Comparison of ENCODE assay signal across 11 cellular contexts in the genomic region with DNA sequence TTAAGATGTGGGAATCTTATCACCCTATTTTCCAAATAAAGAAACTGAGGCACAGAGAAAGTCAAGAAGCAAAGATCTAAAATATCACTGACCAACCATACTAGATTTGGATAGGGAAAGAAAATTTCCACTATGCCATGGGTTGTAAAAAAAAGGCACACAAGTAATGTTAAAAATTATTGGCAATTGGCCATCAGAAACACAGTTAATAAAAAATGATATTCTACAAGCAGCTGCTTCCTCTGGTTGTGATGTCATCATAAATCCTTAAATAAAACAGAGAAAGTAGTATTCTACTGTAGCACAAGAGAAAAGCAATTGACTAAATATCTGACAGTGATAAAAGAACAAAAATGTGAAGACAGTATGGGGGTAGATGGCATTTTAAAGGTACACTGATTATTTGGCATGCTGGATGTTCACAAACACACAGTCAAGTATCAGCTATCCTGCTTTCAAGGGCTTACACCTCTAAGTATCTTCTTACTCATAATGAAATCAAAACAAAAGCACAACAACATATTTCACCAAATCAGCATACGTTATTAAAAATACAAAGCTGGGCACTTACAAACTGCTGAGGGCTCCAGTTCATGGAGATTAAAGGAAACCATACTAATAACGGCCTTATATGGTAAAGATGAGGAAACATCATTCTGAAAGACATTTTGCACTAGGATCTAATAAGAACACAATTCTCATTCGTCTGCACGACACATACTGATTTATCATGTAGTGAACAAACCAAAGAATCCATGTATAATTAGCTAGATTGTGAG. TPM values are rescaled to one million over a fixed set of nuclear protein-coding genes. Genes with fewer than 3 reads are reported as not detected.
DNase-seq lines count a peak whose midpoint lies in the region; ATAC-seq and TF ChIP-seq lines count a peak whose summit lies in the region.
"Had no signal": no experiment of that assay in that cellular context is flagged by ENCODE, and none has a peak within 500 bp of the region (broad histone marks: within the 10 kb centered on the region; RNA-seq: fewer than 3 reads in every experiment).

No MANE protein-coding gene starts in this region.

- H3K27me3 Mint-ChIP-seq in activated T-cell treated with anti-CD3 and anti-CD28 coated beads, Interleukin-2, amount 50 U/mL, for 24 hours = no peaks in the 10 kb centered on the region

- H3K4me3 ChIP-seq in HEK293 (ENCODE audit: low read depth, low read length) (no peak overlapping the region), SK-N-MC (peak overlapping the region; percentile 44), skeletal muscle tissue (ENCODE audit: low read length in 3 of 3) (no peak overlapping the region)

- H3K27me3 ChIP-seq in foreskin keratinocyte (no peaks in the 10 kb centered on the region), skeletal muscle tissue (ENCODE audit: control insufficient read depth in 3 of 3, insufficient read depth in 3 of 3, low read length in 3 of 3) (no peaks in the 10 kb centered on the region)

- POLR2A ChIA-PET in HEK293 (lab: Yijun Ruan, JAX) = interaction anchor here (1.5 kb wide), 2 partner anchors 45 to 123 kb away, joined by 3 to 6 read pairs; partner anchors contain the start of gene ISCU

- H3K4me3 Mint-ChIP-seq in activated T-cell treated with anti-CD3 and anti-CD28 coated beads, Interleukin-2, amount 50 U/mL, for 24 hours = no peak overlapping the region

- peaks cover 25% of the 10 kb centered on the region for H3K4me1 ChIP-seq in HEK293 (ENCODE audit: control insufficient read depth, insufficient read depth, low read length)
- peaks cover 15% of the 10 kb centered on the region for H3K4me1 ChIP-seq in foreskin keratinocyte
- peaks cover 40 to 49% (median 41%) of the 10 kb centered on the region in 3 donors for H3K4me1 ChIP-seq in skeletal muscle tissue (ENCODE audit: control insufficient read depth in 3 of 3, insufficient read depth in 3 of 3, low read length in 3 of 3)

- in situ Hi-C loops in KBM-7 (cut with MboI; ENCODE audit: low pct_unique_long_range_greater_than_20kb, low sequenced_read_pairs) = no loop called here

- H3K4me1 Mint-ChIP-seq in activated T-cell treated with anti-CD3 and anti-CD28 coated beads, Interleukin-2, amount 50 U/mL, for 24 hours (ENCODE audit: low read depth) = peaks cover 44% of the 10 kb centered on the region

- CTCF ChIA-PET in HEK293 (lab: Yijun Ruan, JAX) = interaction anchor here (0.6 to 2.9 kb wide), 8 partner anchors 8 to 708 kb away, joined by 3 to 14 read pairs (median 3); no protein-coding TSS in a partner anchor

- no peaks in the 10 kb centered on the region for H3K36me3 Mint-ChIP-seq in activated T-cell treated with anti-CD3 and anti-CD28 coated beads, Interleukin-2, amount 50 U/mL, for 24 hours (ENCODE audit: low read depth)

- TF ChIP-seq CTCF in HEK293 (tag by site-specific recombination; IDR thresholded peaks at IDR 0.05) = no peak
- TF ChIP-seq CTCF in foreskin keratinocyte (conservative IDR thresholded peaks at IDR 0.05) = no peak

- H3K36me3 ChIP-seq in HEK293 (ENCODE audit: control insufficient read depth in 2 of 2, insufficient read depth in 1 of 2, low read length in 2 of 2) (no peaks in the 10 kb centered on the region), SK-N-MC (ENCODE audit: insufficient read depth, low read length) (no peaks in the 10 kb centered on the region), skeletal muscle tissue (ENCODE audit: control insufficient read depth in 3 of 3, insufficient read depth in 3 of 3, low read length in 3 of 3) (no peaks in the 10 kb centered on the region)

- H3K9me3 ChIP-seq in HEK293 (ENCODE audit: control insufficient read depth, insufficient read depth, low read depth, low read length) = no peaks in the 10 kb centered on the region
- H3K9me3 ChIP-seq in SK-N-MC (ENCODE audit: low read depth, low read length) = no peaks in the 10 kb centered on the region
- H3K9me3 ChIP-seq in skeletal muscle tissue (ENCODE audit: control insufficient read depth in 3 of 3, low read length in 3 of 3) = no peaks in the 10 kb centered on the region

- DNase-seq in SK-N-MC (ENCODE audit: low read depth, low spot score) (no peak), foreskin keratinocyte (no peak), hypothalamus (lab: John Stamatoyannopoulos, UW) (no peak), KBM-7 (no peak), ureter (ENCODE audit: low spot score) (no peak)
- DNase-seq in activated T-cell treated with anti-CD3 and anti-CD28 coated beads, Interleukin-2, amount 50 U/mL, for 24 hours = no peak
- DNase-seq: Karpas-422; NCI-H82; stimulated activated CD8-positive, alpha-beta memory T cell treated with anti-CD3 and anti-CD28 coated beads, Interleukin-4, amount 100 ng/mL, for 48 hours had no signal

- no peaks in the 10 kb centered on the region for H3K9me3 Mint-ChIP-seq in activated T-cell treated with anti-CD3 and anti-CD28 coated beads, Interleukin-2, amount 50 U/mL, for 24 hours

- peak overlapping the region; percentile 13 for H3K9ac ChIP-seq in SK-N-MC (ENCODE audit: insufficient read length)
- peak overlapping the region in 2 of 3 donors; percentile 1 to 65 for H3K9ac ChIP-seq in skeletal muscle tissue (ENCODE audit: low read depth in 1 of 3, low read length in 3 of 3)

- H3K27ac ChIP-seq in HEK293 (ENCODE audit: extremely low read depth, low read depth, low read length) = no peak overlapping the region
- peak overlapping the region; percentile 59; the same call in 1 of the 2 replicates for H3K27ac ChIP-seq in SK-N-MC
- H3K27ac ChIP-seq in foreskin keratinocyte = peak overlapping the region; percentile 3
- peak overlapping the region; percentile 81 for H3K27ac ChIP-seq in skeletal muscle tissue (ENCODE audit: low read depth, low read length)

- no peak overlapping the region for H3K27ac Mint-ChIP-seq in activated T-cell treated with anti-CD3 and anti-CD28 coated beads, Interleukin-2, amount 50 U/mL, for 24 hours

- no peak for ATAC-seq in foreskin keratinocyte

TF ChIP-seq in HEK293, 187 proteins besides CTCF, POLR2A, EP300 and RAD21:
- TF ChIP-seq, protein P1, sequence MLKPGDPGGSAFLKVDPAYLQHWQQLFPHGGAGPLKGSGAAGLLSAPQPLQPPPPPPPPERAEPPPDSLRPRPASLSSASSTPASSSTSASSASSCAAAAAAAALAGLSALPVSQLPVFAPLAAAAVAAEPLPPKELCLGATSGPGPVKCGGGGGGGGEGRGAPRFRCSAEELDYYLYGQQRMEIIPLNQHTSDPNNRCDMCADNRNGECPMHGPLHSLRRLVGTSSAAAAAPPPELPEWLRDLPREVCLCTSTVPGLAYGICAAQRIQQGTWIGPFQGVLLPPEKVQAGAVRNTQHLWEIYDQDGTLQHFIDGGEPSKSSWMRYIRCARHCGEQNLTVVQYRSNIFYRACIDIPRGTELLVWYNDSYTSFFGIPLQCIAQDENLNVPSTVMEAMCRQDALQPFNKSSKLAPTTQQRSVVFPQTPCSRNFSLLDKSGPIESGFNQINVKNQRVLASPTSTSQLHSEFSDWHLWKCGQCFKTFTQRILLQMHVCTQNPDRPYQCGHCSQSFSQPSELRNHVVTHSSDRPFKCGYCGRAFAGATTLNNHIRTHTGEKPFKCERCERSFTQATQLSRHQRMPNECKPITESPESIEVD (tag by site-specific recombination; IDR thresholded peaks at IDR 0.05) = peak; percentile 86
- TF ChIP-seq ATF2 (tag by site-specific recombination; IDR thresholded peaks at IDR 0.05; ENCODE audit: low read depth) (peak; percentile 65), ZNF362 (tag by site-specific recombination; IDR thresholded peaks at IDR 0.05) (no peak), ZBTB17 (tag by site-specific recombination; IDR thresholded peaks at IDR 0.05) (peak; percentile 8; the same call in 1 of the 2 replicates), ZNF423 (tag by site-specific recombination; IDR thresholded peaks at IDR 0.05) (no peak), FEZF1 (tag by site-specific recombination; IDR thresholded peaks at IDR 0.05) (peak; percentile 5; the same call in 1 of the 2 replicates), MZF1 (tag by site-specific recombination; IDR thresholded peaks at IDR 0.05; ENCODE audit: borderline replicate concordance) (no peak), RBAK (tag by site-specific recombination; IDR thresholded peaks at IDR 0.05) (no peak)

RNA-seq across cellular contexts. Expression of gene CORO1C, which starts 45.7 kb away (rescaled TPM):
- total RNA-seq in foreskin keratinocyte = 150 and 182 TPM in 2 replicates
- polyA plus RNA-seq in foreskin keratinocyte = 54.3 and 72.1 TPM in 2 replicates
- 154 TPM for total RNA-seq in skeletal muscle tissue
- 167 TPM for total RNA-seq in ureter

RNA-seq across cellular contexts. Expression of gene SELPLG, which starts 52.0 kb away (rescaled TPM):
- total RNA-seq in foreskin keratinocyte (0.25 and 0.34 TPM in 2 replicates), skeletal muscle tissue (3.7 TPM), ureter (4.3 TPM)
- 0.47 and 0.52 TPM in 2 replicates for polyA plus RNA-seq in foreskin keratinocyte
